Comparison of ENCODE assay signal across 24 cellular contexts in genomic region chr4:179509489-179509888, GRCh38.
"Had no signal": no experiment of that assay in that cellular context is flagged by ENCODE, and none has a peak within 500 bp of the region (broad histone marks: within the 10 kb centered on the region; RNA-seq: fewer than 3 reads in every experiment).

No MANE protein-coding gene starts in this region.

- DNase-seq: stimulated activated CD4-positive, alpha-beta T cell treated with anti-CD3 and anti-CD28 coated beads, Interleukin-2, amount 100 ng/mL, for 48 hours; stimulated activated CD4-positive, alpha-beta T cell treated with anti-CD3 and anti-CD28 coated beads, Interleukin-4, amount 100 ng/mL, for 1 hour; stimulated activated CD4-positive, alpha-beta T cell treated with anti-CD3 and anti-CD28 coated beads, Interleukin-4, amount 100 ng/mL, for 24 hours; stimulated activated CD4-positive, alpha-beta T cell treated with anti-CD3 and anti-CD28 coated beads, Interleukin-4, amount 100 ng/mL, for 4 hours; stimulated activated CD8-positive, alpha-beta memory T cell treated with anti-CD3 and anti-CD28 coated beads, Interleukin-4, amount 100 ng/mL, for 48 hours; stimulated activated naive B cell treated with anti-CD40 and anti-IgM and Interleukin-4, amounts not matched to agents 10 μg/mL and 1 μg/mL and 100 μg/mL, for 72 hours; stimulated activated naive CD4-positive, alpha-beta T cell; stimulated activated naive CD4-positive, alpha-beta T cell treated with Interleukin-2 at 50 U/mL for 16 hours; stimulated activated naive CD8-positive, alpha-beta T cell treated with anti-CD3 and anti-CD28 coated beads, Interleukin-15, amount 100 ng/mL, for 72 hours; stimulated activated naive CD8-positive, alpha-beta T cell treated with anti-CD3 and anti-CD28 coated beads, Interleukin-15, Interleukin-2, amounts not matched to agents 100 U/mL and 50 U/mL, for 24 hours; stomach; substantia nigra; testis; thyroid gland; tibial artery; transverse colon; trophoblast cell; upper lobe of left lung; upper lobe of right lung; uterus had no signal

- H3K27ac Mint-ChIP-seq: stimulated activated effector memory CD8-positive, alpha-beta T cell treated with anti-CD3 and anti-CD28 coated beads, Interleukin-12 subunit alpha, Interleukin-12 subunit beta, amount 100 ng/mL, for 72 hours; stimulated activated memory B cell treated with anti-CD40 and anti-IgM and Interleukin-4, amounts not matched to agents 10 μg/mL and 1 μg/mL and 100 μg/mL, for 72 hours; stimulated activated naive B cell treated with anti-CD40 and anti-IgM and Interleukin-4, amounts not matched to agents 10 μg/mL and 1 μg/mL and 100 μg/mL, for 72 hours; stimulated activated naive CD8-positive, alpha-beta T cell treated with anti-CD3 and anti-CD28 coated beads, Interleukin-15, amount 100 ng/mL, for 72 hours; stimulated activated naive CD8-positive, alpha-beta T cell treated with anti-CD3 and anti-CD28 coated beads, Interleukin-15, Interleukin-2, amounts not matched to agents 100 ng/mL and 50 ng/mL, for 24 hours; type B pancreatic cell had no signal

- ATAC-seq: stimulated activated effector memory CD8-positive, alpha-beta T cell treated with anti-CD3 and anti-CD28 coated beads, Interleukin-12 subunit alpha, Interleukin-12 subunit beta, amount 100 ng/mL, for 72 hours; stimulated activated memory B cell treated with anti-CD40 and anti-IgM and Interleukin-4, amounts not matched to agents 10 μg/mL and 1 μg/mL and 100 μg/mL, for 72 hours; stimulated activated naive B cell treated with anti-CD40 and anti-IgM and Interleukin-4, amounts not matched to agents 10 μg/mL and 1 μg/mL and 100 μg/mL, for 72 hours; stimulated activated naive CD8-positive, alpha-beta T cell treated with anti-CD3 and anti-CD28 coated beads, Interleukin-15, amount 100 ng/mL, for 72 hours; stimulated activated naive CD8-positive, alpha-beta T cell treated with anti-CD3 and anti-CD28 coated beads, Interleukin-15, Interleukin-2, amounts not matched to agents 100 U/mL and 50 U/mL, for 24 hours; upper lobe of right lung had no signal

- H3K27me3 Mint-ChIP-seq: stimulated activated memory B cell treated with anti-CD40 and anti-IgM and Interleukin-4, amounts not matched to agents 10 μg/mL and 1 μg/mL and 100 μg/mL, for 72 hours; stimulated activated naive B cell treated with anti-CD40 and anti-IgM and Interleukin-4, amounts not matched to agents 10 μg/mL and 1 μg/mL and 100 μg/mL, for 72 hours; stimulated activated naive CD8-positive, alpha-beta T cell treated with anti-CD3 and anti-CD28 coated beads, Interleukin-15, amount 100 ng/mL, for 72 hours; stimulated activated naive CD8-positive, alpha-beta T cell treated with anti-CD3 and anti-CD28 coated beads, Interleukin-15, Interleukin-2, amounts not matched to agents 100 ng/mL and 50 ng/mL, for 24 hours; type B pancreatic cell had no signal

- H3K4me3 Mint-ChIP-seq: stimulated activated effector memory CD8-positive, alpha-beta T cell treated with anti-CD3 and anti-CD28 coated beads, Interleukin-12 subunit alpha, Interleukin-12 subunit beta, amount 100 ng/mL, for 72 hours; stimulated activated memory B cell treated with anti-CD40 and anti-IgM and Interleukin-4, amounts not matched to agents 10 μg/mL and 1 μg/mL and 100 μg/mL, for 72 hours; stimulated activated naive B cell treated with anti-CD40 and anti-IgM and Interleukin-4, amounts not matched to agents 10 μg/mL and 1 μg/mL and 100 μg/mL, for 72 hours; stimulated activated naive CD8-positive, alpha-beta T cell treated with anti-CD3 and anti-CD28 coated beads, Interleukin-15, amount 100 ng/mL, for 72 hours; stimulated activated naive CD8-positive, alpha-beta T cell treated with anti-CD3 and anti-CD28 coated beads, Interleukin-15, Interleukin-2, amounts not matched to agents 100 ng/mL and 50 ng/mL, for 24 hours; type B pancreatic cell had no signal

- H3K4me1 Mint-ChIP-seq: stimulated activated effector memory CD8-positive, alpha-beta T cell treated with anti-CD3 and anti-CD28 coated beads, Interleukin-12 subunit alpha, Interleukin-12 subunit beta, amount 100 ng/mL, for 72 hours; stimulated activated memory B cell treated with anti-CD40 and anti-IgM and Interleukin-4, amounts not matched to agents 10 μg/mL and 1 μg/mL and 100 μg/mL, for 72 hours; stimulated activated naive B cell treated with anti-CD40 and anti-IgM and Interleukin-4, amounts not matched to agents 10 μg/mL and 1 μg/mL and 100 μg/mL, for 72 hours; stimulated activated naive CD8-positive, alpha-beta T cell treated with anti-CD3 and anti-CD28 coated beads, Interleukin-15, amount 100 ng/mL, for 72 hours had no signal

- H3K36me3 Mint-ChIP-seq: stimulated activated effector memory CD8-positive, alpha-beta T cell treated with anti-CD3 and anti-CD28 coated beads, Interleukin-12 subunit alpha, Interleukin-12 subunit beta, amount 100 ng/mL, for 72 hours; stimulated activated memory B cell treated with anti-CD40 and anti-IgM and Interleukin-4, amounts not matched to agents 10 μg/mL and 1 μg/mL and 100 μg/mL, for 72 hours; stimulated activated naive B cell treated with anti-CD40 and anti-IgM and Interleukin-4, amounts not matched to agents 10 μg/mL and 1 μg/mL and 100 μg/mL, for 72 hours; type B pancreatic cell had no signal
